Comparison of ENCODE assay signal across 19 cellular contexts in genomic region chr22:35956850-35957249, GRCh38.
"Had no signal": no experiment of that assay in that cellular context is flagged by ENCODE, and none has a peak within 500 bp of the region (broad histone marks: within the 10 kb centered on the region; RNA-seq: fewer than 3 reads in every experiment).

No MANE protein-coding gene starts in this region.

- H3K9me2 ChIP-seq: SK-N-SH had no signal

- H3K9me3 ChIP-seq: MG63, SK-N-SH had no signal

- H3K4me2 ChIP-seq: SK-N-SH had no signal

- H3K4me3 ChIP-seq: MG63 had no signal

- DNase-seq: Karpas-422, KG1, MG63, NCI-H1092, NCI-H1105 treated with DMSO at 0.1 percent for 48 hours, NCI-H1436, NCI-H187, NCI-H2029, NCI-H2081 treated with DMSO at 0.1 percent for 48 hours, NCI-H2171, NCI-H226, NCI-H446, NCI-H510A, NCI-H524 treated with DMSO at 0.1 percent for 48 hours, NCI-H774, Right ventricle myocardium superior, RPMI8226, SIG-M5, SK-N-SH had no signal

- H3K27me3 ChIP-seq: MG63 had no signal

- H3K9ac ChIP-seq: SK-N-SH had no signal

- H3K36me3 ChIP-seq: MG63 had no signal
